In the genomic region with DNA sequence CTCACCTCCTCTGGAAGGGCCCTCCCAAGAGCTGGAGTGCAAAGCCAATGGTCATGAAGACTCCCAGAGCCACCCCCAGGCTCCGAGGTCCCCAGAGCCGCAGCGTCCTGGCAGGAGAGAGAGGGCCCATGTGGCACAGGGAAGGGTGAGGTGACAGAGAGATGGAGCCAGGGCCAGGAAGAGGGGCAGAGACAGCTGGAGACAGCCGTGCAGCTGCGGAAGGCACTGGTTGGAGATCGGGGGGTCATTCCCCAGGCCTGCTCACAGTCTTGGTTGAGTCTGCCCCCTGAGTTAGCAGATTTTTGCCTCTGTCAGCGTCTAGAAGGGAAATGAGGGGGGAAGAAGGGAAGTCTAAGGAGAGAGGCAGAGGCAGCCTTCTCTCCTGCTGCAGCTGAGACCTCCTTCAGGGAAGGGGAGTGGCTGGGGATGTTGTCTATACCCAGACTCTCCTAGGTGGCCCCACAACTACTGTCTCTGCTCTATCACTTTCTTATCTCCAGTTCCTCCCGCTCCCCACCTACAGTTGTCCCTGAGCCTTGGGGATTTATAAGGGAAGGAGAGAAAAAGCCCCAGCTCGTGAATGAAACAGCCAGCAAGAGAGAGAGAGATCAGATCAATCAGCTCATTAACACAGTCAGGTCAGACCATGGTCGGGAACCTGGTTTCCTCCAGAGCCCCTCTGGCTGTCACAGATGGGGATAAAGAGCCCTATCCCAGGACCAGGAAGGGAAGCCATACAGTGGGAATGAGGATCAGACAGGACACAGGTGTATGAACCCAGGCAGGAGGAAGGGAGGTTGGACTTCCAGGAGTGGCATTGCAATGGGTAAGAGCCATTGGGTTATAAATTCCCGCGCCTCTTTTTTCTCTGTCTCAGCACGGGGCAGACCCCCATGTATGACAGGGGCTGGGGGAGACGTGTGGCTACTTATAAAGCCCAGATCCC, we compare ENCODE assay signal across 9 cellular contexts. TPM values are rescaled to one million over a fixed set of nuclear protein-coding genes. Genes with fewer than 3 reads are reported as not detected.
A peak's percentile ranks its signal among the peaks of the same experiment; 100 is the strongest.
DNase-seq lines count a peak whose midpoint lies in the region; ATAC-seq and TF ChIP-seq lines count a peak whose summit lies in the region.
"Had no signal": no experiment of that assay in that cellular context is flagged by ENCODE, and none has a peak within 500 bp of the region (broad histone marks: within the 10 kb centered on the region; RNA-seq: fewer than 3 reads in every experiment).

No MANE protein-coding gene starts in this region.

- DNase-seq in AG09309 (ENCODE audit: low read depth) (no peak), HuH-7.5 (ENCODE audit: low spot score) (peak; percentile 18), dorsolateral prefrontal cortex (no peak), natural killer cell (no peak), activated gamma-delta T cell treated with Interleukin-2 at 50 U/mL for 16 hours (no peak), cerebellar nuclear complex (lab: John Stamatoyannopoulos, UW) (no peak)

- peaks cover 0 to 28% (median 2%) of the 10 kb centered on the region in 45 donors for H3K27me3 ChIP-seq in dorsolateral prefrontal cortex
- H3K27me3 ChIP-seq: pancreas had no signal

- peak overlapping the region; percentile 55 for H3K4me3 ChIP-seq in AG09309 (ENCODE audit: control insufficient read depth, low read depth, low read length)
- H3K4me3 ChIP-seq in dorsolateral prefrontal cortex, result peak overlapping the region in 39 of 59 donors; percentile 3 to 64 (median 53)

- ATAC-seq in natural killer cell, result no peak
- ATAC-seq in HG03108 (IDR thresholded peaks at IDR 0.05; ENCODE audit: unreplicated experiment), result no peak
- no peak for ATAC-seq in GM21360 (IDR thresholded peaks at IDR 0.05; ENCODE audit: unreplicated experiment)

- H3K27ac Mint-ChIP-seq in natural killer cell, result no peak overlapping the region

- intact Hi-C loops in dorsolateral prefrontal cortex (cut with DNase I), result no loop called here
- intact Hi-C loops in natural killer cell (cut with micrococcal nuclease), result no loop called here

- no peaks in the 10 kb centered on the region for H3K36me3 Mint-ChIP-seq in natural killer cell

- peaks cover 28 to 43% of the 10 kb centered on the region in 2 donors for H3K4me1 Mint-ChIP-seq in natural killer cell

- TF ChIP-seq CTCF in AG09309 (IDR thresholded peaks at IDR 0.05; ENCODE audit: control insufficient read depth, insufficient read depth, low read depth, low read length, missing control alignments) (no peak), dorsolateral prefrontal cortex (IDR thresholded peaks at IDR 0.05 in 54 of 56, conservative IDR thresholded peaks at IDR 0.05 in 2 of 56; ENCODE audit: low read depth in 1 of 56, partially characterized antibody in 56 of 56) (no peak), natural killer cell (IDR thresholded peaks at IDR 0.05) (no peak)

- H3K4me3 Mint-ChIP-seq in natural killer cell, result peak overlapping the region; percentile 62

- peak overlapping the region in 9 of 59 donors; percentile 2 to 73 (median 26) for H3K27ac ChIP-seq in dorsolateral prefrontal cortex
- H3K27ac ChIP-seq: pancreas had no signal

- peaks cover 47 to 51% of the 10 kb centered on the region in 2 donors for H3K27me3 Mint-ChIP-seq in natural killer cell (ENCODE audit: low read depth in 2 of 2)

- no peaks in the 10 kb centered on the region for H3K9me3 Mint-ChIP-seq in natural killer cell

RNA-seq across cellular contexts. Expression of gene GAL3ST4, which starts 1.2 kb away (rescaled TPM):
- total RNA-seq in dorsolateral prefrontal cortex, result 10 to 100 TPM in 13 of 120 experiments, 1 to 10 TPM in 107; 2.6 to 14.0 (median 6.2) TPM
- under 1 TPM; 0.78 to 0.95 (median 0.78) TPM for total RNA-seq in natural killer cell

RNA-seq across cellular contexts. Expression of gene TRAPPC14, which starts 8.7 kb away (rescaled TPM):
- total RNA-seq in dorsolateral prefrontal cortex (10 to 100 TPM; 16.3 to 52.5 (median 30.3) TPM), natural killer cell (10 to 100 TPM; 55.1 to 59.2 (median 56.5) TPM)

RNA-seq across cellular contexts. Expression of gene GPC2, which starts 9.9 kb away (rescaled TPM):
- total RNA-seq in dorsolateral prefrontal cortex, result 1 to 10 TPM in 118 of 120 experiments, under 1 TPM in 2; 0.84 to 7.1 (median 2.4) TPM
- total RNA-seq in natural killer cell, result 1 to 10 TPM; 1.9 to 2.4 (median 2.3) TPM

RNA-seq across cellular contexts. Expression of gene STAG3, which starts 10.5 kb away (rescaled TPM):
- 1 to 10 TPM in 119 of 120 experiments, under 1 TPM in 1; 0.87 to 7.2 (median 2.7) TPM for total RNA-seq in dorsolateral prefrontal cortex
- total RNA-seq in natural killer cell, result 1 to 10 TPM; 5.0 to 5.6 (median 5.5) TPM

RNA-seq across cellular contexts. Expression of gene LAMTOR4, which starts 18.5 kb away (rescaled TPM):
- total RNA-seq in dorsolateral prefrontal cortex (100 to 1,000 TPM in 106 of 120 experiments, 10 to 100 TPM in 14; 88.6 to 150 (median 113) TPM), natural killer cell (100 to 1,000 TPM; 148 to 161 (median 156) TPM)
